In genomic region chr6:160394654-160395035, GRCh38 we compare ENCODE assay signal across 1 cellular context.
TF ChIP-seq lines count a peak whose summit lies in the region.

No MANE protein-coding gene starts in this region.

TF ChIP-seq in K562, 482 proteins besides CTCF, POLR2A, EP300 and RAD21 (continued from another document):
- TF ChIP-seq, protein P1, sequence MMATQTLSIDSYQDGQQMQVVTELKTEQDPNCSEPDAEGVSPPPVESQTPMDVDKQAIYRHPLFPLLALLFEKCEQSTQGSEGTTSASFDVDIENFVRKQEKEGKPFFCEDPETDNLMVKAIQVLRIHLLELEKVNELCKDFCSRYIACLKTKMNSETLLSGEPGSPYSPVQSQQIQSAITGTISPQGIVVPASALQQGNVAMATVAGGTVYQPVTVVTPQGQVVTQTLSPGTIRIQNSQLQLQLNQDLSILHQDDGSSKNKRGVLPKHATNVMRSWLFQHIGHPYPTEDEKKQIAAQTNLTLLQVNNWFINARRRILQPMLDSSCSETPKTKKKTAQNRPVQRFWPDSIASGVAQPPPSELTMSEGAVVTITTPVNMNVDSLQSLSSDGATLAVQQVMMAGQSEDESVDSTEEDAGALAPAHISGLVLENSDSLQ (IDR thresholded peaks at IDR 0.05): no peak
- TF ChIP-seq, protein P2, sequence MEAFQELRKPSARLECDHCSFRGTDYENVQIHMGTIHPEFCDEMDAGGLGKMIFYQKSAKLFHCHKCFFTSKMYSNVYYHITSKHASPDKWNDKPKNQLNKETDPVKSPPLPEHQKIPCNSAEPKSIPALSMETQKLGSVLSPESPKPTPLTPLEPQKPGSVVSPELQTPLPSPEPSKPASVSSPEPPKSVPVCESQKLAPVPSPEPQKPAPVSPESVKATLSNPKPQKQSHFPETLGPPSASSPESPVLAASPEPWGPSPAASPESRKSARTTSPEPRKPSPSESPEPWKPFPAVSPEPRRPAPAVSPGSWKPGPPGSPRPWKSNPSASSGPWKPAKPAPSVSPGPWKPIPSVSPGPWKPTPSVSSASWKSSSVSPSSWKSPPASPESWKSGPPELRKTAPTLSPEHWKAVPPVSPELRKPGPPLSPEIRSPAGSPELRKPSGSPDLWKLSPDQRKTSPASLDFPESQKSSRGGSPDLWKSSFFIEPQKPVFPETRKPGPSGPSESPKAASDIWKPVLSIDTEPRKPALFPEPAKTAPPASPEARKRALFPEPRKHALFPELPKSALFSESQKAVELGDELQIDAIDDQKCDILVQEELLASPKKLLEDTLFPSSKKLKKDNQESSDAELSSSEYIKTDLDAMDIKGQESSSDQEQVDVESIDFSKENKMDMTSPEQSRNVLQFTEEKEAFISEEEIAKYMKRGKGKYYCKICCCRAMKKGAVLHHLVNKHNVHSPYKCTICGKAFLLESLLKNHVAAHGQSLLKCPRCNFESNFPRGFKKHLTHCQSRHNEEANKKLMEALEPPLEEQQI (IDR thresholded peaks at IDR 0.05): no peak
- TF ChIP-seq ZNF584 (CRISPR knock-in tag; IDR thresholded peaks at IDR 0.05; ENCODE audit: low read depth) (peak; percentile 39; the same call in 1 of the 2 replicates), ZNF212 (CRISPR knock-in tag; IDR thresholded peaks at IDR 0.05) (no peak), FOXP1 (CRISPR knock-in tag; IDR thresholded peaks at IDR 0.05) (no peak), RNF2 (IDR thresholded peaks at IDR 0.05) (no peak), ZNF79 (CRISPR knock-in tag; IDR thresholded peaks at IDR 0.05; ENCODE audit: low read depth) (no peak), NEUROD1 (IDR thresholded peaks at IDR 0.05; ENCODE audit: borderline replicate concordance, low read depth, low read length, partially characterized antibody) (no peak), KAT7 (CRISPR knock-in tag; IDR thresholded peaks at IDR 0.05; ENCODE audit: borderline replicate concordance) (no peak), ZBTB7A (IDR thresholded peaks at IDR 0.05; ENCODE audit: borderline replicate concordance, control insufficient read depth, low read depth, low read length) (no peak), RBM25 (IDR thresholded peaks at IDR 0.05; ENCODE audit: low read depth, low read length, severe bottlenecking) (peak; percentile 11), ZNF609 (CRISPR knock-in tag; IDR thresholded peaks at IDR 0.05; ENCODE audit: borderline replicate concordance) (no peak)
- TF ChIP-seq, protein P3, sequence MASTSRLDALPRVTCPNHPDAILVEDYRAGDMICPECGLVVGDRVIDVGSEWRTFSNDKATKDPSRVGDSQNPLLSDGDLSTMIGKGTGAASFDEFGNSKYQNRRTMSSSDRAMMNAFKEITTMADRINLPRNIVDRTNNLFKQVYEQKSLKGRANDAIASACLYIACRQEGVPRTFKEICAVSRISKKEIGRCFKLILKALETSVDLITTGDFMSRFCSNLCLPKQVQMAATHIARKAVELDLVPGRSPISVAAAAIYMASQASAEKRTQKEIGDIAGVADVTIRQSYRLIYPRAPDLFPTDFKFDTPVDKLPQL (IDR thresholded peaks at IDR 0.05; ENCODE audit: extremely low read depth, insufficient read length): no peak
TF ChIP-seq in K562: peak in this region for 3.
